7 cellular contexts compared by ENCODE assay signal in genomic region chr13:25772534-25772933, GRCh38.
DNase-seq lines count a peak whose midpoint lies in the region; FAIRE-seq and TF ChIP-seq lines count a peak whose summit lies in the region.
"Not testable (repeated sequence)": the region's sequence is repeated elsewhere in the genome, so short reads cannot be mapped to it uniquely, and the experiment has no call there.

No MANE protein-coding gene starts in this region.

- H2AFZ ChIP-seq in H9 (ENCODE audit: low read length); astrocyte (ENCODE audit: low read depth, low read length); keratinocyte (ENCODE audit: control insufficient read depth, low read length): not testable (repeated sequence)

- H4K91ac ChIP-seq in H9 (ENCODE audit: insufficient read length, low read depth, low read length) = not testable (repeated sequence)

- H3K27ac Mint-ChIP-seq in H9 (peak overlapping the region in 2 of 3 experiments; percentile 62 to 68; a peak in 1 of 7 replicates), mesothelial cell of epicardium (peak overlapping the region; percentile 87), osteocyte (ENCODE audit: unreplicated experiment) (peak overlapping the region; percentile 96)
- H3K27ac Mint-ChIP-seq in astrocyte (ENCODE audit: unreplicated experiment) = not testable (repeated sequence)

- H3K23ac ChIP-seq in H9 (ENCODE audit: insufficient read length, low read depth, low read length) = not testable (repeated sequence)

- not testable (repeated sequence) for H3K4me3 ChIP-seq in HUES48 (ENCODE audit: low read depth, low read length); astrocyte (ENCODE audit: insufficient read depth, low read depth, low read length); keratinocyte (ENCODE audit: control insufficient read depth in 2 of 3, extremely low read depth in 1 of 3, insufficient read depth in 2 of 3, low read depth in 1 of 3, low read length in 3 of 3)
- peak overlapping the region; percentile 59 for H3K4me3 ChIP-seq in SK-N-MC

- H3K36me3 ChIP-seq in HUES48 (ENCODE audit: control insufficient read depth, insufficient read depth, low read length); SK-N-MC (ENCODE audit: insufficient read depth, low read length); astrocyte (ENCODE audit: insufficient read depth, low read length); keratinocyte (ENCODE audit: control insufficient read depth in 2 of 2, extremely low read depth in 1 of 2, insufficient read depth in 2 of 2, low read length in 2 of 2): not testable (repeated sequence)

- H3K27me3 Mint-ChIP-seq in H9 (ENCODE audit: low read depth); astrocyte (ENCODE audit: low read depth, unreplicated experiment); mesothelial cell of epicardium (ENCODE audit: low read depth); osteocyte (ENCODE audit: unreplicated experiment): not testable (repeated sequence)

- not testable (repeated sequence) for H3K23me2 ChIP-seq in H9 (ENCODE audit: insufficient read length, low read depth, low read length, poor library complexity, severe bottlenecking)

- not testable (repeated sequence) for H3K14ac ChIP-seq in H9 (ENCODE audit: insufficient read depth, low read length)

- not testable (repeated sequence) for H3K36me3 Mint-ChIP-seq in H9 (ENCODE audit: insufficient read depth in 1 of 3, low read depth in 3 of 3); astrocyte (ENCODE audit: low read depth, unreplicated experiment); mesothelial cell of epicardium; osteocyte (ENCODE audit: unreplicated experiment)

- not testable (repeated sequence) for TF ChIP-seq CTCF in H9 (conservative IDR thresholded peaks at IDR 0.05); astrocyte (IDR thresholded peaks at IDR 0.05; ENCODE audit: insufficient read depth, low read depth, low read length); keratinocyte (optimal IDR thresholded peaks at IDR 0.05 in 1 of 3, IDR thresholded peaks at IDR 0.05 in 1 of 3, conservative IDR thresholded peaks at IDR 0.05 in 1 of 3; ENCODE audit: extremely low read depth in 1 of 3, insufficient read depth in 2 of 3, low read length in 3 of 3); mesothelial cell of epicardium (IDR thresholded peaks at IDR 0.05; ENCODE audit: unreplicated experiment); osteocyte (IDR thresholded peaks at IDR 0.05)

- H3K4me1 ChIP-seq in H9 (ENCODE audit: insufficient read depth, low read length) = not testable (repeated sequence)
- H3K4me1 ChIP-seq in HUES48 (ENCODE audit: control insufficient read depth, insufficient read depth, low read length) (peaks cover 30% of the 10 kb centered on the region), astrocyte (ENCODE audit: insufficient read depth, low read length) (peaks cover 11% of the 10 kb centered on the region), keratinocyte (ENCODE audit: control insufficient read depth, extremely low read depth, insufficient read depth, low read length) (peaks cover 19% of the 10 kb centered on the region)

- H3K4me3 Mint-ChIP-seq in H9; astrocyte (ENCODE audit: unreplicated experiment); mesothelial cell of epicardium: not testable (repeated sequence)
- peak overlapping the region; percentile 19 for H3K4me3 Mint-ChIP-seq in osteocyte (ENCODE audit: unreplicated experiment)

- not testable (repeated sequence) for H3K4ac ChIP-seq in H9 (ENCODE audit: low read depth, low read length)

- not testable (repeated sequence) for H4K5ac ChIP-seq in H9 (ENCODE audit: insufficient read length, low read depth, low read length)

- not testable (repeated sequence) for H3K4me2 ChIP-seq in H9 (ENCODE audit: insufficient read depth, insufficient read length, low read length)
- H3K4me2 ChIP-seq in astrocyte (ENCODE audit: low read length) (peak overlapping the region; percentile 72), keratinocyte (ENCODE audit: control insufficient read depth, extremely low read depth, insufficient read depth, low read depth, low read length) (peak overlapping the region; percentile 62)

- H3K79me1 ChIP-seq in H9 (ENCODE audit: insufficient read depth, low read depth, low read length, poor library complexity, severe bottlenecking) = not testable (repeated sequence)

- not testable (repeated sequence) for FAIRE-seq in astrocyte (lab: Jason Lieb, UNC); keratinocyte (lab: Jason Lieb, UNC)

- H3K79me2 ChIP-seq in H9 (ENCODE audit: insufficient read depth, low read length); astrocyte (ENCODE audit: insufficient read depth, low read length); keratinocyte (ENCODE audit: control insufficient read depth, insufficient read depth, low read length): not testable (repeated sequence)

- not testable (repeated sequence) for DNase-seq in H9; SK-N-MC (ENCODE audit: low read depth, low spot score); astrocyte (ENCODE audit: low read depth); keratinocyte (ENCODE audit: low read depth, low spot score); mesothelial cell of epicardium (ENCODE audit: low spot score in 2 of 2, unreplicated experiment in 2 of 2); osteocyte (ENCODE audit: extremely low spot score, unreplicated experiment)

- not testable (repeated sequence) for H2AK5ac ChIP-seq in H9 (ENCODE audit: insufficient read length, low read length)

- H3K9me1 ChIP-seq in keratinocyte (ENCODE audit: control insufficient read depth, extremely low read depth, insufficient read depth, low read length) = not testable (repeated sequence)

- H3K9me3 ChIP-seq in H9 (ENCODE audit: control insufficient read depth, low read depth, low read length); HUES48 (ENCODE audit: control insufficient read depth, insufficient read depth, low read length); SK-N-MC (ENCODE audit: low read depth, low read length); astrocyte (ENCODE audit: insufficient read depth, low read depth, low read length); keratinocyte (ENCODE audit: control insufficient read depth, low read depth, low read length): not testable (repeated sequence)

- H3K9me3 Mint-ChIP-seq in H9; astrocyte (ENCODE audit: unreplicated experiment); mesothelial cell of epicardium; osteocyte (ENCODE audit: unreplicated experiment): not testable (repeated sequence)

- not testable (repeated sequence) for H3K27ac ChIP-seq in H9 (ENCODE audit: insufficient read length, low read depth, low read length); SK-N-MC; astrocyte (ENCODE audit: low read depth, low read length); keratinocyte (ENCODE audit: control insufficient read depth, insufficient read depth, low read length)
- peak overlapping the region; percentile 70 for H3K27ac ChIP-seq in HUES48 (ENCODE audit: low read depth, low read length)

- not testable (repeated sequence) for H2BK20ac ChIP-seq in H9 (ENCODE audit: low read depth, low read length, poor library complexity, severe bottlenecking)

- H2BK12ac ChIP-seq in H9 (ENCODE audit: insufficient read length, low read depth, low read length) = not testable (repeated sequence)

- not testable (repeated sequence) for H3K18ac ChIP-seq in H9 (ENCODE audit: insufficient read length, low read depth, low read length)

- not testable (repeated sequence) for H4K20me1 ChIP-seq in H9 (ENCODE audit: control insufficient read depth, insufficient read depth, insufficient read length); astrocyte (ENCODE audit: insufficient read depth, low read length); keratinocyte (ENCODE audit: control insufficient read depth, extremely low read depth, insufficient read depth, low read length)

- no CpG with 5 or more reads among the region's 8 CpGs for WGBS in H9 (ENCODE audit: extremely low coverage, insufficient read length, low lambda C conversion rate)

- dilution Hi-C loops in keratinocyte (cut with MboI; ENCODE audit: extremely low pct_ligation_motif_present, low sequenced_read_pairs) = not testable (repeated sequence)

- H3K27me3 ChIP-seq in H9 (ENCODE audit: insufficient read depth, low read length); HUES48 (ENCODE audit: control insufficient read depth, insufficient read depth, low read length); astrocyte (ENCODE audit: insufficient read depth, low read length); keratinocyte (ENCODE audit: control insufficient read depth, extremely low read depth, insufficient read depth, low read length): not testable (repeated sequence)

- H2BK15ac ChIP-seq in H9 (ENCODE audit: low read depth, low read length) = not testable (repeated sequence)

- H3K9ac ChIP-seq in H9 (ENCODE audit: extremely low read depth, insufficient read length, low read length); HUES48 (ENCODE audit: low read depth, low read length); SK-N-MC (ENCODE audit: insufficient read length); astrocyte (ENCODE audit: low read length); keratinocyte (ENCODE audit: control insufficient read depth, extremely low read depth, insufficient read depth, low read length): not testable (repeated sequence)

- not testable (repeated sequence) for H3T11ph ChIP-seq in H9 (ENCODE audit: low read length)

- not testable (repeated sequence) for H2BK5ac ChIP-seq in H9 (ENCODE audit: insufficient read length, low read length)

- H2BK120ac ChIP-seq in H9 (ENCODE audit: low read depth, low read length, poor library complexity, severe bottlenecking) = not testable (repeated sequence)

- H3K4me1 Mint-ChIP-seq in H9 (peaks cover 29 to 30% of the 10 kb centered on the region in 2 experiments), astrocyte (ENCODE audit: low read depth, unreplicated experiment) (peaks cover 27% of the 10 kb centered on the region), mesothelial cell of epicardium (peaks cover 66% of the 10 kb centered on the region), osteocyte (ENCODE audit: unreplicated experiment) (peaks cover 56% of the 10 kb centered on the region)

- H4K8ac ChIP-seq in H9 (replicated peaks; ENCODE audit: insufficient read length, low read depth, low read length) = not testable (repeated sequence)

- H3K56ac ChIP-seq in H9 (ENCODE audit: insufficient read length, low read depth, low read length) = not testable (repeated sequence)
